In the genomic region with DNA sequence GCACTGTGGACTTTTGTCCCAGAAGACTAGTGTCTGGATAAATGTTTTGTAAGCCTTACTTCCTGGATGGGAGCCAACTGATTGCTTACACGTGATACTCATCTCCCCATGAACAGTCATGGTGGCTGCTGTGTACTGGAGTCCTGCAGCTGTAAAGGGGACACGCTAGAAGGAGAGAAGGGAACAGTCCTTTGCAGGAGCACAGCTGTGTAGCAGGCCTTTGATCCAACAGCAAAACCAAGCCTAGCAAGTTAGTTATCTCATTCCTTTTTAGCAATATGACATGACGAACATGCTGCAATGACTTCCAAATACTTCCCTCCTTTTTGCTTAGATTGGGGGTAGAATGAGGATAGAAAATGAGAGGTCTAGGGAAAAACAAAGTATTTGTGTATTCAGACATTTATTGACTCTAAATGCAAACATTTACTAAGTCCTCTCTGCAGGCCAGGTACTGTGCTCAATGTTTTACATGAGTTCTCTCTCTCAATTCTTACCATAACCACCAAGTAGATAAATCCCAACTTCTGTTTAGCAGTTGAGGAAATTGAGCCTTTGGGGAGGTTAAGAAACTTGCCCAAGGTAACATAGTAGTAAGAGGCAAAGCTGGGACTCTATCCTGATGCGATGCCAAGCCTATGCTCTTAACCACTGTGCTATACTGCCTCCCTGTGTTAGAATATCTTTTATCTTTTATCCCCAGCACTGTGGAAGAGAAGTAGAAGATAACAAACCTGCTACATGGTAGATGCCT, we compare ENCODE assay signal across 8 cellular contexts. TPM values are rescaled to one million over a fixed set of nuclear protein-coding genes. Genes with fewer than 3 reads are reported as not detected.
DNase-seq lines count a peak whose midpoint lies in the region; ATAC-seq and TF ChIP-seq lines count a peak whose summit lies in the region.

No MANE protein-coding gene starts in this region.

- H3K36me3 Mint-ChIP-seq in stimulated activated effector memory CD8-positive, alpha-beta T cell treated with anti-CD3 and anti-CD28 coated beads, Interleukin-12 subunit alpha, Interleukin-12 subunit beta, amount 100 ng/mL, for 72 hours = no peaks in the 10 kb centered on the region

- WGBS in heart right ventricle, 2 donors = 50 to 55% methylated on average over 4 of the region's 4 CpGs

- H3K4me1 ChIP-seq in heart right ventricle = peaks cover 5 to 41% (median 31%) of the 10 kb centered on the region in 9 donors

- H3K4me3 ChIP-seq in WERI-Rb-1 (ENCODE audit: low read depth, low read length) (no peak overlapping the region), heart right ventricle (no peak overlapping the region)

- no peaks in the 10 kb centered on the region for H3K9me3 Mint-ChIP-seq in stimulated activated effector memory CD8-positive, alpha-beta T cell treated with anti-CD3 and anti-CD28 coated beads, Interleukin-12 subunit alpha, Interleukin-12 subunit beta, amount 100 ng/mL, for 72 hours

- H3K4me1 Mint-ChIP-seq in stimulated activated effector memory CD8-positive, alpha-beta T cell treated with anti-CD3 and anti-CD28 coated beads, Interleukin-12 subunit alpha, Interleukin-12 subunit beta, amount 100 ng/mL, for 72 hours = peaks cover 10% of the 10 kb centered on the region

- TF ChIP-seq CTCF in GM12873 (IDR thresholded peaks at IDR 0.05; ENCODE audit: insufficient read depth, low read depth, low read length, missing control alignments) (peak; percentile 44), WERI-Rb-1 (IDR thresholded peaks at IDR 0.05; ENCODE audit: low read depth, low read length) (peak; percentile 19; the same call in 1 of the 2 replicates), heart right ventricle (IDR thresholded peaks at IDR 0.05) (peak in 8 of 9 donors; percentile 12 to 61 (median 46))

- H3K27me3 ChIP-seq in WERI-Rb-1 (ENCODE audit: insufficient read depth, low read depth, severe bottlenecking) (no peaks in the 10 kb centered on the region), heart right ventricle (no peaks in the 10 kb centered on the region)

- in situ Hi-C loops in ACHN (cut with HindIII; ENCODE audit: low pct_ligation_motif_present, low pct_unique_long_range_greater_than_20kb, low sequenced_read_pairs) = no loop called here

- DNase-seq in ACHN = peak; percentile 65
- peak; percentile 19 for DNase-seq in NCI-H1436 (lab: John Stamatoyannopoulos, UW)
- no peak for DNase-seq in WERI-Rb-1
- peak in 1 of 2 donors; percentile 42 for DNase-seq in heart right ventricle
- DNase-seq in stimulated activated effector memory CD8-positive, alpha-beta T cell treated with anti-CD3 and anti-CD28 coated beads, Interleukin-12 subunit alpha, Interleukin-12 subunit beta, amount 100 ng/mL, for 72 hours (ENCODE audit: low spot score in 2 of 2) = no peak
- DNase-seq in GM19238 (ENCODE audit: insufficient read length, low spot score) = no peak

- intact Hi-C loops in heart right ventricle (cut with DNase I) = loop anchor here in 6 of 10 donors (1.0 to 10.0 kb wide), 6 partner anchors 41 to 169 kb away; no protein-coding TSS in a partner anchor

- H3K9me3 ChIP-seq in WERI-Rb-1 (ENCODE audit: severe bottlenecking) (no peaks in the 10 kb centered on the region), heart right ventricle (no peaks in the 10 kb centered on the region)

- H3K27ac Mint-ChIP-seq in stimulated activated effector memory CD8-positive, alpha-beta T cell treated with anti-CD3 and anti-CD28 coated beads, Interleukin-12 subunit alpha, Interleukin-12 subunit beta, amount 100 ng/mL, for 72 hours = peak overlapping the region; percentile 70

- ATAC-seq in heart right ventricle (peak; percentile 70 to 85 (median 82)), GM19467 (IDR thresholded peaks at IDR 0.05; ENCODE audit: unreplicated experiment) (no peak)
- ATAC-seq in stimulated activated effector memory CD8-positive, alpha-beta T cell treated with anti-CD3 and anti-CD28 coated beads, Interleukin-12 subunit alpha, Interleukin-12 subunit beta, amount 100 ng/mL, for 72 hours = peak; percentile 83

- H3K36me3 ChIP-seq in WERI-Rb-1 (no peaks in the 10 kb centered on the region), heart right ventricle (no peaks in the 10 kb centered on the region)

- H3K27ac ChIP-seq in WERI-Rb-1 (no peak overlapping the region), heart right ventricle (peak overlapping the region in 9 of 10 donors; percentile 6 to 82 (median 58))

- H3K4me3 Mint-ChIP-seq in stimulated activated effector memory CD8-positive, alpha-beta T cell treated with anti-CD3 and anti-CD28 coated beads, Interleukin-12 subunit alpha, Interleukin-12 subunit beta, amount 100 ng/mL, for 72 hours = no peak overlapping the region

RNA-seq across cellular contexts. Expression of gene CD28, which starts 55.4 kb away (rescaled TPM):
- 1 to 10 TPM in 3 of 10 donors, under 1 TPM in 7; 0.36 to 5.3 (median 0.75) TPM for total RNA-seq in heart right ventricle
- under 1 TPM; 0.10 to 0.15 TPM for polyA plus RNA-seq in heart right ventricle

Comparison
In these comparisons a context has a peak if more than half of its experiments do, and no peak if none do; other contexts are left out.
1. DNase-seq: peak in ACHN (single experiment) and NCI-H1436 (single experiment); none in WERI-Rb-1 (single experiment), stimulated activated effector memory CD8-positive, alpha-beta T cell treated with anti-CD3 and anti-CD28 coated beads, Interleukin-12 subunit alpha, Interleukin-12 subunit beta, amount 100 ng/mL, for 72 hours (0 of 2) and GM19238 (single experiment).
2. Peak in every context shown above with its lines, with median percentiles within 50 percentile points of each other: CTCF ChIP-seq.